Comparison of ENCODE assay signal across 1 cellular context in genomic region chrX:79325263-79325958, GRCh38.
TF ChIP-seq lines count a peak whose summit lies in the region.

No MANE protein-coding gene starts in this region.

TF ChIP-seq in K562, 482 proteins besides CTCF, POLR2A, EP300 and RAD21 (continued from another document):
- TF ChIP-seq ZNF518B (CRISPR knock-in tag; IDR thresholded peaks at IDR 0.05) (no peak), SREBF2 (CRISPR knock-in tag; IDR thresholded peaks at IDR 0.05) (no peak), ZNF274 (IDR thresholded peaks at IDR 0.05; ENCODE audit: borderline replicate concordance, low read depth, low read length) (no peak), ZNF57 (CRISPR knock-in tag; IDR thresholded peaks at IDR 0.05) (no peak), XRCC5 (IDR thresholded peaks at IDR 0.05; ENCODE audit: low read depth, low read length) (no peak), ZEB2 (IDR thresholded peaks at IDR 0.05) (no peak), IFI16 (CRISPR knock-in tag; IDR thresholded peaks at IDR 0.05) (no peak), ZBTB7A (IDR thresholded peaks at IDR 0.05; ENCODE audit: borderline replicate concordance, control insufficient read depth, low read depth, low read length) (no peak), NR0B1 (IDR thresholded peaks at IDR 0.05; ENCODE audit: partially characterized antibody) (no peak), ZNF445 (CRISPR knock-in tag; IDR thresholded peaks at IDR 0.05; ENCODE audit: low read depth) (no peak), IRF9 (tag; IDR thresholded peaks at IDR 0.05) (no peak), TBL1XR1 (IDR thresholded peaks at IDR 0.05; ENCODE audit: low read length in 2 of 2) (no peak), SNRNP70 (optimal IDR thresholded peaks at IDR 0.05; ENCODE audit: low read depth, low read length) (no peak), NFATC3 (IDR thresholded peaks at IDR 0.05) (no peak)
